Comparison of ENCODE assay signal across 8 cellular contexts in the genomic region with DNA sequence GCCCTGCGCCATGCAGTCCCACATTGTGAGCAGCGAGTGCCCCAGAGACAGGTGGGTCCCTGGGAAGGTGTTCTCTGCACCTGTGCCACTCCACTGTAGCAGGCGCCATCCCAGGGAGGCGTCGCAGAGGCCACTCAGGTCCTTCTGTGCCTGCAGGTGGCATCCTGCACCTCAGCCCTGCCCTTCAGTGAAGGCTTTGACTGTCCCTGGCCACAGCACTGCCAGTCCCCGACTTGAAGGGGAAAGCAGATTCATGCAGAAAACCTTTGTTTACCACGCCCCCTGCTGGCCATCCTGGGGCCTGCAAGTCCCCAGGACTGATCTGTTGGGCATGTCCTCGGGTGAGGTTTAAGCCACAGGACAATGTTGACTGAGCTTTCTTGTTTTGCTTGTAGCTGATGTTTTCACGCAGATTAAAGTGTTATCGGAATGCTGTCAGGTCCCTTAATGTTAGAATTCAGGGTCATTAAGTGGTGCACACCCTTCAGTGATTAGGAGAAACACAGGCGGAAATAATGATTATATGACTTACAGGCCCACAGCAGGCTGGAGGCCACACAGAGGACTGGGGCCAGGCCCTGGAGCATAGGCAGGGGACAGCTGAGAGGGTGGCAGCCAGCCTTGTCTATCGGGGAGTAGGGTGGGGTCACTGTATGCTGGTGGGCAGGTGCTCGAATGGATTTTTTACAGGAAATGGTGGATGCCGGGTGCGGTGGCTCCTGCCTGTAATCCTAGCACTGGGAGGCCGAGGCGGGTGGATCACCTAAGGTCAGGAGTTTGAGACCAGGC. TPM values are rescaled to one million over a fixed set of nuclear protein-coding genes. Genes with fewer than 3 reads are reported as not detected.
DNase-seq lines count a peak whose midpoint lies in the region; ATAC-seq and TF ChIP-seq lines count a peak whose summit lies in the region.

No MANE protein-coding gene starts in this region.

- peak; percentile 81 for DNase-seq in GDM1 (lab: John Stamatoyannopoulos, UW)
- peak; percentile 54 to 76 for DNase-seq in SJSA1 (ENCODE audit: low read depth in 1 of 2, low spot score in 2 of 2)
- peak; percentile 97 for DNase-seq in activated effector memory CD4-positive, alpha-beta T cell treated with anti-CD3 and anti-CD28 coated beads, Interleukin-2, amount 50 U/mL, for 16 hours
- peak; percentile 63 for DNase-seq in fibroblast of the conjunctiva (ENCODE audit: low read depth)
- peak; percentile 77 for DNase-seq in occipital lobe (lab: John Stamatoyannopoulos, UW)
- peak; percentile 97 for DNase-seq in superior temporal gyrus (ENCODE audit: extremely low spot score)

- H3K9ac ChIP-seq in Loucy (ENCODE audit: low read depth, low read length, poor library complexity, severe bottlenecking), result peak overlapping the region; percentile 56

- H3K4me1 ChIP-seq in Loucy (ENCODE audit: insufficient read depth, low read length, poor library complexity, severe bottlenecking) (peaks cover 19% of the 10 kb centered on the region), SJSA1 (replicated peaks) (peaks cover 22% of the 10 kb centered on the region)

- no peaks in the 10 kb centered on the region for H3F3A ChIP-seq in Loucy (ENCODE audit: low read depth)

- ATAC-seq in GM21390 (IDR thresholded peaks at IDR 0.05; ENCODE audit: unreplicated experiment), result no peak

- H3K27ac ChIP-seq in SJSA1, result no peak overlapping the region

- H3K9me2 ChIP-seq in Loucy (replicated peaks; ENCODE audit: low read depth, low read length), result no peaks in the 10 kb centered on the region

- H4K20me1 ChIP-seq in Loucy (ENCODE audit: insufficient read depth, low read length, poor library complexity, severe bottlenecking), result peaks cover 58% of the 10 kb centered on the region

- H3K36me3 ChIP-seq in Loucy (ENCODE audit: insufficient read depth, low read length), result peaks cover 70% of the 10 kb centered on the region; the same call in 1 of the 2 replicates
- peaks cover 83% of the 10 kb centered on the region for H3K36me3 ChIP-seq in SJSA1

- H3K4me3 ChIP-seq in Loucy (ENCODE audit: low read length, poor library complexity, severe bottlenecking) (peak overlapping the region; percentile 31), SJSA1 (no peak overlapping the region)

- H2AFZ ChIP-seq in Loucy (ENCODE audit: low read length), result no peak overlapping the region

- peak overlapping the region; percentile 40 for H3K4me2 ChIP-seq in Loucy (ENCODE audit: low read depth, low read length, poor library complexity, severe bottlenecking)

- H3K79me2 ChIP-seq in Loucy (ENCODE audit: insufficient read depth, low read length), result peaks cover 99% of the 10 kb centered on the region

- H3K9me3 ChIP-seq in Loucy (ENCODE audit: insufficient read depth, low read depth, low read length) (no peaks in the 10 kb centered on the region), SJSA1 (replicated peaks) (no peaks in the 10 kb centered on the region)

- TF ChIP-seq CTCF in Loucy (conservative IDR thresholded peaks at IDR 0.05; ENCODE audit: low read length), result peak; percentile 98

- H3K27me3 ChIP-seq in Loucy (ENCODE audit: insufficient read depth, low read length, poor library complexity, severe bottlenecking) (no peaks in the 10 kb centered on the region), SJSA1 (replicated peaks) (no peaks in the 10 kb centered on the region)

RNA-seq across cellular contexts. Expression of a gene that starts 5.0 kb away (rescaled TPM):
- 19.2 and 21.5 TPM in 2 replicates for total RNA-seq in SJSA1 (2014; rRNA removed; shearing (Covaris generic))
- total RNA-seq in occipital lobe, result 1.6 TPM

RNA-seq across cellular contexts. Expression of a gene that starts 5.2 kb away (rescaled TPM):
- total RNA-seq in SJSA1 (2014; rRNA removed; shearing (Covaris generic)), result 9.3 and 14.7 TPM in 2 replicates
- 12.8 TPM for total RNA-seq in occipital lobe

RNA-seq across cellular contexts. Expression of a gene that starts 14.2 kb away (rescaled TPM):
- 92.3 and 102 TPM in 2 replicates for total RNA-seq in SJSA1 (2014; rRNA removed; shearing (Covaris generic))
- total RNA-seq in occipital lobe, result 48.8 TPM

RNA-seq across cellular contexts. Expression of a gene that starts 42.2 kb away (rescaled TPM):
- 0.39 TPM in 1 of 2 replicates, not detected in the other for total RNA-seq in SJSA1 (2014; rRNA removed; shearing (Covaris generic))
- 0.78 TPM for total RNA-seq in occipital lobe
